13 cellular contexts compared by ENCODE assay signal in genomic region chr1:96473791-96474452, GRCh38.
A peak's percentile ranks its signal among the peaks of the same experiment; 100 is the strongest.
DNase-seq lines count a peak whose midpoint lies in the region; ATAC-seq and TF ChIP-seq lines count a peak whose summit lies in the region.
"Had no signal": no experiment of that assay in that cellular context is flagged by ENCODE, and none has a peak within 500 bp of the region (broad histone marks: within the 10 kb centered on the region; RNA-seq: fewer than 3 reads in every experiment).

No MANE protein-coding gene starts in this region.

- H3K4me3 ChIP-seq in PC-3 (ENCODE audit: low read length) (no peak overlapping the region), osteoblast (ENCODE audit: insufficient read depth, low read length) (no peak overlapping the region), ovary (no peak overlapping the region), mucosa of descending colon (no peak overlapping the region)
- H3K4me3 ChIP-seq: BLaER1 treated with 17β-estradiol and CSF1 and Interleukin-3, amounts not matched to agents 10 nM and 100 nM had no signal

- intact Hi-C loops in PC-3 (cut with micrococcal nuclease) (no loop called here), ovary (cut with DNase I) (no loop called here), mucosa of descending colon (cut with DNase I, micrococcal nuclease) (no loop called here)

- H3K36me3 ChIP-seq in PC-3 (ENCODE audit: low read depth, low read length) (no peaks in the 10 kb centered on the region), osteoblast (ENCODE audit: insufficient read depth, low read length) (no peaks in the 10 kb centered on the region), ovary (no peaks in the 10 kb centered on the region), mucosa of descending colon (ENCODE audit: low read depth) (no peaks in the 10 kb centered on the region)
- H3K36me3 ChIP-seq: BLaER1 treated with 17β-estradiol and CSF1 and Interleukin-3, amounts not matched to agents 10 nM and 100 nM had no signal

- BruUV-seq in PC-3 (replicated peaks; lab: Mats Ljungman, UMichigan), result no TSS peak

- H2AFZ ChIP-seq in PC-3 (ENCODE audit: low read length), result no peak overlapping the region
- no peak overlapping the region for H2AFZ ChIP-seq in osteoblast (ENCODE audit: low read length)

- TF ChIP-seq POLR2A in ovary (IDR thresholded peaks at IDR 0.05), result no peak

- DNase-seq in ELR (ENCODE audit: low read depth) (peak; percentile 91), PC-3 (peak; percentile 63), epithelial cell of prostate (ENCODE audit: low read depth, low spot score) (peak; percentile 57), osteoblast (ENCODE audit: insufficient read length, low spot score, missing footprints) (peak; percentile 76), ovary (no peak), mucosa of descending colon (no peak), SHP77 treated with DMSO at 0.1 percent for 48 hours (lab: John Stamatoyannopoulos, UW) (no peak)
- DNase-seq: amygdala; effector CD4-positive, alpha-beta T cell; MM.1S; stimulated activated CD4-positive, alpha-beta T cell treated with anti-CD3 and anti-CD28 coated beads, Interleukin-4, amount 100 ng/mL, for 24 hours had no signal

- no peak overlapping the region for H3K9ac ChIP-seq in PC-3 (ENCODE audit: low read length)
- H3K9ac ChIP-seq: BLaER1 treated with 17β-estradiol and CSF1 and Interleukin-3, amounts not matched to agents 10 nM and 100 nM had no signal

- peak overlapping the region; percentile 7; the same call in 1 of the 2 replicates for H3K27ac ChIP-seq in PC-3 (ENCODE audit: low read length)
- H3K27ac ChIP-seq in epithelial cell of prostate, result no peak overlapping the region
- H3K27ac ChIP-seq in osteoblast (ENCODE audit: low read depth, low read length), result no peak overlapping the region
- no peak overlapping the region for H3K27ac ChIP-seq in ovary
- H3K27ac ChIP-seq: BLaER1 treated with 17β-estradiol and CSF1 and Interleukin-3, amounts not matched to agents 10 nM and 100 nM had no signal

- TF ChIP-seq CTCF in PC-3 (conservative IDR thresholded peaks at IDR 0.05; ENCODE audit: low read depth, low read length) (no peak), osteoblast (IDR thresholded peaks at IDR 0.05; ENCODE audit: extremely low read depth, low read depth, low read length) (no peak), ovary (IDR thresholded peaks at IDR 0.05) (no peak), mucosa of descending colon (IDR thresholded peaks at IDR 0.05) (no peak)

- H3K9me3 ChIP-seq in PC-3 (ENCODE audit: low read length), result no peaks in the 10 kb centered on the region
- H3K9me3 ChIP-seq in osteoblast (ENCODE audit: low read depth, low read length), result no peaks in the 10 kb centered on the region
- H3K9me3 ChIP-seq in ovary, result no peaks in the 10 kb centered on the region
- no peaks in the 10 kb centered on the region for H3K9me3 ChIP-seq in mucosa of descending colon

- H4K20me1 ChIP-seq in PC-3 (ENCODE audit: low read length), result no peaks in the 10 kb centered on the region
- H4K20me1 ChIP-seq in osteoblast (ENCODE audit: insufficient read depth, low read length), result no peaks in the 10 kb centered on the region
- H4K20me1 ChIP-seq: BLaER1 treated with 17β-estradiol and CSF1 and Interleukin-3, amounts not matched to agents 10 nM and 100 nM had no signal

- CTCF ChIA-PET in PC-3 (lab: Charles Lee), result no interaction called here

- H3K4me2 ChIP-seq in PC-3 (ENCODE audit: low read length), result no peak overlapping the region
- H3K4me2 ChIP-seq in osteoblast (ENCODE audit: insufficient read depth, low read length), result peak overlapping the region; percentile 39
- H3K4me2 ChIP-seq: BLaER1 treated with 17β-estradiol and CSF1 and Interleukin-3, amounts not matched to agents 10 nM and 100 nM had no signal

- no peaks in the 10 kb centered on the region for H3K79me2 ChIP-seq in PC-3 (ENCODE audit: low read length)
- no peaks in the 10 kb centered on the region for H3K79me2 ChIP-seq in osteoblast (ENCODE audit: insufficient read depth, low read length)

- no peaks in the 10 kb centered on the region for H3F3A ChIP-seq in PC-3 (ENCODE audit: low read length, unreplicated experiment)

- H3K27me3 ChIP-seq in PC-3 (ENCODE audit: low read length), result peaks cover 5% of the 10 kb centered on the region; the same call in 1 of the 2 replicates
- peaks cover 3% of the 10 kb centered on the region for H3K27me3 ChIP-seq in osteoblast (ENCODE audit: insufficient read depth, low read length)
- H3K27me3 ChIP-seq in ovary, result no peaks in the 10 kb centered on the region
- H3K27me3 ChIP-seq: BLaER1 treated with 17β-estradiol and CSF1 and Interleukin-3, amounts not matched to agents 10 nM and 100 nM had no signal

- WGBS in ovary, 3 donors, result 75 to 86% (median 79%) methylated on average over 9 of the region's 9 CpGs

- 0 out of 2 replicates have a peak, but pooled peaks cover 10% of the 10 kb centered on the region for H3K4me1 ChIP-seq in PC-3 (ENCODE audit: insufficient read depth, low read length)
- peaks cover 16% of the 10 kb centered on the region for H3K4me1 ChIP-seq in osteoblast (ENCODE audit: insufficient read depth, low read length)
- H3K4me1 ChIP-seq in ovary (ENCODE audit: insufficient read depth), result no peaks in the 10 kb centered on the region
- H3K4me1 ChIP-seq in mucosa of descending colon (ENCODE audit: low read depth), result no peaks in the 10 kb centered on the region
- H3K4me1 ChIP-seq: BLaER1 treated with 17β-estradiol and CSF1 and Interleukin-3, amounts not matched to agents 10 nM and 100 nM had no signal

- POLR2A ChIA-PET in PC-3 (lab: Charles Lee; ENCODE audit: unreplicated experiment), result no interaction called here

- ATAC-seq in PC-3, result peak; percentile 83
- ATAC-seq in GM19463 (IDR thresholded peaks at IDR 0.05; ENCODE audit: unreplicated experiment), result no peak
- ATAC-seq in mucosa of descending colon, result no peak

- H3K9me2 ChIP-seq in PC-3 (replicated peaks; ENCODE audit: low read length), result no peaks in the 10 kb centered on the region

- TF ChIP-seq EP300 in ovary (IDR thresholded peaks at IDR 0.05), result no peak

Comparison
In these comparisons a context has a peak if more than half of its experiments do, and no peak if none do; other contexts are left out.
1. DNase-seq: peak in ELR (single experiment), PC-3 (single experiment), epithelial cell of prostate (single experiment) and osteoblast (single experiment); none in ovary (0 of 5), mucosa of descending colon (0 of 3) and SHP77 treated with DMSO at 0.1 percent for 48 hours (single experiment).